10 cellular contexts compared by ENCODE assay signal in genomic region chr4:23890369-23891063, GRCh38. TPM values are rescaled to one million over a fixed set of nuclear protein-coding genes. Genes with fewer than 3 reads are reported as not detected.
A peak's percentile ranks its signal among the peaks of the same experiment; 100 is the strongest.
DNase-seq lines count a peak whose midpoint lies in the region; ATAC-seq, FAIRE-seq and TF ChIP-seq lines count a peak whose summit lies in the region.
"Had no signal": no experiment of that assay in that cellular context is flagged by ENCODE, and none has a peak within 500 bp of the region (broad histone marks: within the 10 kb centered on the region; RNA-seq: fewer than 3 reads in every experiment).

No MANE protein-coding gene starts in this region.

- TF ChIP-seq EP300 in HepG2 (IDR thresholded peaks at IDR 0.05; ENCODE audit: low read depth in 2 of 2, low read length in 2 of 2): no peak
- no peak for TF ChIP-seq EP300 in HepG2 (CRISPR knock-in tag; IDR thresholded peaks at IDR 0.05; ENCODE audit: borderline replicate concordance)
- no peak for TF ChIP-seq EP300 in stomach (IDR thresholded peaks at IDR 0.05)

- peak overlapping the region; percentile 75 for H3K4me3 Mint-ChIP-seq in chondrocyte (ENCODE audit: unreplicated experiment)

- in situ Hi-C loops in HepG2 (cut with HindIII; ENCODE audit: extremely low pct_ligation_motif_present, low pct_unique_long_range_greater_than_20kb): loop anchor here (25.0 kb wide), 1 partner anchor 697 kb away; the partner anchor contains the start of gene DHX15

- ATAC-seq in HepG2 (peak; percentile 12; the same call in 2 of the 3 replicates), GM18909 (IDR thresholded peaks at IDR 0.05; ENCODE audit: poor library complexity, unreplicated experiment) (no peak), GM21737 (IDR thresholded peaks at IDR 0.05; ENCODE audit: unreplicated experiment) (no peak)

- TF ChIP-seq CTCF in chondrocyte (IDR thresholded peaks at IDR 0.05) (no peak), HepG2 (CRISPR knock-in tag; IDR thresholded peaks at IDR 0.05) (no peak), stomach (IDR thresholded peaks at IDR 0.05) (no peak)

- H3K27ac ChIP-seq in HUES64 (ENCODE audit: low read depth, low read length) (no peak overlapping the region), HepG2 (ENCODE audit: extremely low read length, insufficient read depth, low read length) (peak overlapping the region; percentile 66), stomach (peak overlapping the region in 4 of 5 donors; percentile 75 to 80 (median 78))
- H3K27ac ChIP-seq: PC-9 had no signal

- TF ChIP-seq RAD21 in HepG2 (CRISPR knock-in tag; IDR thresholded peaks at IDR 0.05): no peak

- no peak overlapping the region for H3K9ac ChIP-seq in HUES64 (ENCODE audit: low read depth, low read length)
- peak overlapping the region; percentile 75 for H3K9ac ChIP-seq in HepG2 (ENCODE audit: insufficient read depth, low read depth, low read length)

- peaks cover 59% of the 10 kb centered on the region for H3K4me1 ChIP-seq in HUES64 (ENCODE audit: insufficient read depth, low read length)
- H3K4me1 ChIP-seq in HepG2 (ENCODE audit: insufficient read depth, low read length): peaks cover 34% of the 10 kb centered on the region
- H3K4me1 ChIP-seq in stomach: peaks cover 4 to 36% (median 18%) of the 10 kb centered on the region in 4 donors

- peak overlapping the region; percentile 93 for H3K4me2 ChIP-seq in HepG2 (ENCODE audit: low read depth, low read length)
- H3K4me2 ChIP-seq: PC-9 had no signal

- DNase-seq in chondrocyte (ENCODE audit: low spot score) (no peak), HepG2 (ENCODE audit: low spot score) (no peak), stomach (no peak), kidney tubule cell (ENCODE audit: low spot score) (no peak), OCI-M1 (lab: John Stamatoyannopoulos, UW) (no peak)
- DNase-seq: PC-9 had no signal

- no peaks in the 10 kb centered on the region for H3K9me3 Mint-ChIP-seq in chondrocyte (ENCODE audit: low read depth)

- H3K9me3 ChIP-seq in HUES64 (ENCODE audit: insufficient read depth, low read depth, low read length) (no peaks in the 10 kb centered on the region), HepG2 (ENCODE audit: low read length) (no peaks in the 10 kb centered on the region), stomach (no peaks in the 10 kb centered on the region)

- H3K36me3 ChIP-seq in HUES64 (ENCODE audit: insufficient read depth, low read length) (no peaks in the 10 kb centered on the region), HepG2 (replicated peaks in 1 of 2; ENCODE audit: control insufficient read depth in 1 of 2, insufficient read depth in 2 of 2, low read length in 2 of 2) (0 out of 5 replicates have a peak, but pooled peaks cover 1 to 5% of the 10 kb centered on the region in 2 experiments), stomach (no peaks in the 10 kb centered on the region)

- H3K4me3 ChIP-seq in HUES64 (ENCODE audit: low read length) (peak overlapping the region; percentile 47), HepG2 (replicated peaks in 1 of 3; ENCODE audit: insufficient read depth in 1 of 3, low read depth in 2 of 3, low read length in 3 of 3) (peak overlapping the region; percentile 79 to 82 (median 80)), stomach (peak overlapping the region; percentile 46 to 52 (median 52))
- H3K4me3 ChIP-seq: PC-9 had no signal

- TF ChIP-seq POLR2A in HepG2 (IDR thresholded peaks at IDR 0.05; ENCODE audit: insufficient read depth in 1 of 2, low read depth in 2 of 2, low read length in 2 of 2) (no peak), stomach (IDR thresholded peaks at IDR 0.05) (no peak)

- CTCF ChIA-PET in HepG2 (lab: Yijun Ruan, JAX; ENCODE audit: low intra/inter-chr PET ratio, low total read pairs): no interaction called here

- intact Hi-C loops in HepG2 (cut with micrococcal nuclease; ENCODE audit: unreplicated experiment): loop anchor here (1.0 kb wide), 1 partner anchor 9 kb away; no protein-coding TSS in a partner anchor
- intact Hi-C loops in stomach (cut with DNase I; ENCODE audit: low total_unique reads): no loop called here

- no peak for FAIRE-seq in HepG2 (lab: Jason Lieb, UNC)
- FAIRE-seq: urothelium cell line had no signal

- H3K36me3 Mint-ChIP-seq in chondrocyte (ENCODE audit: low read depth): no peaks in the 10 kb centered on the region

- peak overlapping the region; percentile 73 for H3K27ac Mint-ChIP-seq in chondrocyte (ENCODE audit: unreplicated experiment)

- peaks cover 5% of the 10 kb centered on the region for H4K20me1 ChIP-seq in HepG2 (ENCODE audit: insufficient read depth, low read length)

- POLR2A ChIA-PET in HepG2 (lab: Yijun Ruan, JAX): interaction anchor here (0.5 to 2.7 kb wide), 19 partner anchors 8 to 1213 kb away, joined by 3 to 22 read pairs (median 5); partner anchors contain the start of gene DHX15

- peak overlapping the region; percentile 76 for H2AFZ ChIP-seq in HepG2 (ENCODE audit: low read length)
- H2AFZ ChIP-seq: PC-9 had no signal

- TSS peak; percentile 66 for BruUV-seq in HepG2 (replicated peaks; lab: Mats Ljungman, UMichigan)

- peaks cover 25% of the 10 kb centered on the region for H3K27me3 ChIP-seq in HUES64 (ENCODE audit: insufficient read depth, low read length)
- peaks cover 2 to 4% of the 10 kb centered on the region in 2 experiments; a peak in 1 of 5 replicates for H3K27me3 ChIP-seq in HepG2 (ENCODE audit: control insufficient read depth in 1 of 2, insufficient read depth in 2 of 2, low read length in 2 of 2)
- no peaks in the 10 kb centered on the region for H3K27me3 ChIP-seq in stomach

- peaks cover 6% of the 10 kb centered on the region for H3K27me3 Mint-ChIP-seq in chondrocyte (ENCODE audit: low read depth)

- 29% methylated on average over 6 of the region's 9 CpGs for WGBS in HUES64
- WGBS in HepG2 (ENCODE audit: low lambda C conversion rate): 0% methylated on average over 9 of the region's 9 CpGs
- 4 to 11% (median 6%) methylated on average over 9 of the region's 9 CpGs for WGBS in stomach, 5 donors

- H3K79me2 ChIP-seq in HepG2 (ENCODE audit: insufficient read depth, low read length): peaks cover 49% of the 10 kb centered on the region

- H3K4me1 Mint-ChIP-seq in chondrocyte (ENCODE audit: low read depth): peaks cover 34% of the 10 kb centered on the region

TF ChIP-seq in HepG2, 621 proteins besides CTCF, POLR2A, EP300 and RAD21 (continues in another document):
- no peak for TF ChIP-seq FOXK2 (IDR thresholded peaks at IDR 0.05)
- TF ChIP-seq CREM (IDR thresholded peaks at IDR 0.05): 0 out of 2 replicates have a peak, but pooled peaks have one; percentile 35
- no peak for TF ChIP-seq CREM (CRISPR knock-in tag; IDR thresholded peaks at IDR 0.05)
- TF ChIP-seq KLF6 (CRISPR knock-in tag; IDR thresholded peaks at IDR 0.05): 0 out of 2 replicates have a peak, but pooled peaks have one; percentile 33
- 0 out of 2 replicates have a peak, but pooled peaks have one; percentile 21 for TF ChIP-seq RBFOX2 (IDR thresholded peaks at IDR 0.05; ENCODE audit: low read depth, low read length)
- TF ChIP-seq CREB3 (CRISPR knock-in tag; IDR thresholded peaks at IDR 0.05): no peak
- TF ChIP-seq ZSCAN30 (CRISPR knock-in tag; IDR thresholded peaks at IDR 0.05): 0 out of 2 replicates have a peak, but pooled peaks have one; percentile 56
- TF ChIP-seq LCORL (IDR thresholded peaks at IDR 0.05): no peak
- TF ChIP-seq LCORL (CRISPR knock-in tag; IDR thresholded peaks at IDR 0.05): 0 out of 2 replicates have a peak, but pooled peaks have one; percentile 43
- TF ChIP-seq TGIF2 (CRISPR knock-in tag; IDR thresholded peaks at IDR 0.05): 0 out of 2 replicates have a peak, but pooled peaks have one; percentile 26
- 0 out of 2 replicates have a peak, but pooled peaks have one; percentile 43 for TF ChIP-seq ZNF124 (CRISPR knock-in tag; IDR thresholded peaks at IDR 0.05)
- 0 out of 2 replicates have a peak, but pooled peaks have one; percentile 28 for TF ChIP-seq POLR2G (IDR thresholded peaks at IDR 0.05; ENCODE audit: low read depth, low read length)
- peak; percentile 38 for TF ChIP-seq TEAD3 (CRISPR knock-in tag; optimal IDR thresholded peaks at IDR 0.05; ENCODE audit: borderline replicate concordance)

RNA-seq across cellular contexts. Expression of gene PPARGC1A, which starts 0.7 kb away (rescaled TPM):
- 0.85 TPM for polyA plus RNA-seq in HUES64 (2013, experiment 1 of 2)
- 1.1 TPM for polyA plus RNA-seq in HUES64 (2013, experiment 2 of 2)
- total RNA-seq in chondrocyte (2.1 to 6.6 TPM (median 2.2 TPM) in 3 replicates), HepG2 (2016; rRNA removed; fragmentation: Illumina TruSeq; extraction: Trizol) (18.8 and 20.7 TPM in 2 replicates), stomach (100 to 1,000 TPM in 1 of 5 donors, 10 to 100 TPM in 4; 11.0 to 230 (median 32.1) TPM)
- 2.1 and 2.8 TPM in 2 replicates for total RNA-seq in HepG2 (2016; cell fraction: cytosol; rRNA removed; fragmentation: Illumina TruSeq; extraction: Trizol; ENCODE audit: low read depth)
- 16.5 and 17.8 TPM in 2 replicates for total RNA-seq in HepG2 (2016; cell fraction: insoluble cytoplasmic fraction; rRNA removed; fragmentation: Illumina TruSeq; extraction: Trizol)
- 5.2 and 6.9 TPM in 2 replicates for total RNA-seq in HepG2 (2016; cell fraction: membrane; rRNA removed; fragmentation: Illumina TruSeq; extraction: Trizol)
- 48.8 and 51.3 TPM in 2 replicates for total RNA-seq in HepG2 (2016; cell fraction: nucleus; rRNA removed; fragmentation: Illumina TruSeq; extraction: Trizol)
- polyA plus RNA-seq in HepG2 (2011; rRNA removed) (26.3 and 37.3 TPM in 2 replicates), stomach (1 to 10 TPM; 2.0 to 3.2 (median 2.9) TPM)
- 21.3 and 25.7 TPM in 2 replicates for polyA plus RNA-seq in HepG2 (2011; cell fraction: cytosol; rRNA removed)
- 53.6 and 57.4 TPM in 2 replicates for polyA plus RNA-seq in HepG2 (2011; cell fraction: nucleus; rRNA removed)
- polyA plus RNA-seq in HepG2 (2012): 18.4 and 30.5 TPM in 2 replicates
- 1.1 TPM in 2 replicates for polyA plus RNA-seq in HepG2 (2016; cell fraction: cytosol; fragmentation: Illumina TruSeq; extraction: Trizol; ENCODE audit: low read depth)
- polyA plus RNA-seq in HepG2 (2016; cell fraction: insoluble cytoplasmic fraction; fragmentation: Illumina TruSeq; extraction: Trizol; ENCODE audit: low read depth): 10.3 and 10.7 TPM in 2 replicates
- 1.2 and 1.5 TPM in 2 replicates for polyA plus RNA-seq in HepG2 (2016; cell fraction: membrane; fragmentation: Illumina TruSeq; extraction: Trizol; ENCODE audit: low read depth)
- polyA plus RNA-seq in HepG2 (2016; cell fraction: nucleus; fragmentation: Illumina TruSeq; extraction: Trizol; ENCODE audit: insufficient read depth, low read depth): 13.7 and 14.4 TPM in 2 replicates
- 26.6 and 166 TPM in 2 replicates for polyA minus RNA-seq in HepG2 (2011; rRNA and poly(A)+ RNA removed; ENCODE audit: low replicate concordance)
- polyA minus RNA-seq in HepG2 (2011; cell fraction: cytosol; rRNA and poly(A)+ RNA removed): 30.3 and 31.7 TPM in 2 replicates
- polyA minus RNA-seq in HepG2 (2011; cell fraction: nucleus; rRNA and poly(A)+ RNA removed): 453 and 498 TPM in 2 replicates
- total RNA-seq: PC-9 had no signal
